ENCODE assay signal across 8 cellular contexts in the genomic region with DNA sequence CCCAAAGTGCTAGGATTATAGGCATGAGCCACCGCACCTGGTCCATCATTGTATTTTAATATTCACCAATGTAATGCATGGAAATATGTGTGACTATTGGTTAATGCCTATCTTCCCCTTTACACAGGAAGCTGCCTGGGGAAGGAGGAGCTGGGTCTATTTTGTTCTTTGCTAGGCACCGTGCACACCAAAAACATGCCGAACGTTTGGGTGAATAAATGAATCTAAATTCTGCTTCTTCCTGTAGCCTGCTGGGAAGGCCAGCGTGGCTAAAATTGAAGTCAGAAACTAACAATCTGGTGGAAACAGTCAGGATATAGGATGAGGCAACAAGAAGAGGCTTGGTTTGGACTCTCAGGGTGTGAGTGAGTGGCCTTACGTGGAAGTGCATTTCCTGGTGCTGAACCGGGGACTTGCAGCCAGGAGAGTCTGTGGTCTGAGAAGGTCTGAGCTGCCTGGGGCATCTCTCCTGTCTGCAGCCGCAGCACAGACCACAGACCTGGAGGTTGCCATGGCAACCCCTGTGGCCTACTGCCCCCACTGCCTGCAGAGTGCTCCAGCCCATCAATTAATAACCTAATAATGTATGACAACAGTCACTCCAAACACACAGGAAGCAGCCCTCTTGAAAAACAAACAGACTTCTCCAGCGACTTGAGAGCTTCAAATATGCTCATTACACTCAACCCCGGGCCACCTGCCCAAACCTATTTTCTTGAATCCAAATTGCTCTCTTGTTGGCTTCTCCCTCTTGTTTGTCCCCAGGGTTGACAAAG.
A peak's percentile ranks its signal among the peaks of the same experiment; 100 is the strongest.
DNase-seq lines count a peak whose midpoint lies in the region; ATAC-seq and TF ChIP-seq lines count a peak whose summit lies in the region.

No MANE protein-coding gene starts in this region.

- peak; percentile 43 to 55 for DNase-seq in NCI-H187 (lab: John Stamatoyannopoulos, UW)
- no peak for DNase-seq in NCI-H187 treated with DMSO at 0.1 percent for 48 hours (lab: John Stamatoyannopoulos, UW)
- peak; percentile 99 for DNase-seq in NCI-H748 (lab: John Stamatoyannopoulos, UW; ENCODE audit: unreplicated experiment)
- no peak for DNase-seq in activated naive CD8-positive, alpha-beta T cell treated with anti-CD3 and anti-CD28 coated beads, Interleukin-2, amount 50 U/mL, for 24 hours
- no peak for DNase-seq in globus pallidus (ENCODE audit: low spot score)

- peak overlapping the region; percentile 78 for H3K27ac Mint-ChIP-seq in activated naive CD8-positive, alpha-beta T cell treated with anti-CD3 and anti-CD28 coated beads, Interleukin-2, amount 50 U/mL, for 24 hours
- H3K27ac Mint-ChIP-seq in nephron = peak overlapping the region; percentile 43 to 84 (median 76)

- peak; percentile 92 for ATAC-seq in GM19467 (IDR thresholded peaks at IDR 0.05; ENCODE audit: unreplicated experiment)
- ATAC-seq in HG03442 (IDR thresholded peaks at IDR 0.05; ENCODE audit: unreplicated experiment) = peak; percentile 75
- no peak for ATAC-seq in activated naive CD8-positive, alpha-beta T cell treated with anti-CD3 and anti-CD28 coated beads, Interleukin-2, amount 50 U/mL, for 24 hours

- TF ChIP-seq CTCF in nephron (IDR thresholded peaks at IDR 0.05; ENCODE audit: unreplicated experiment in 3 of 3) = no peak

- H3K36me3 Mint-ChIP-seq in activated naive CD8-positive, alpha-beta T cell treated with anti-CD3 and anti-CD28 coated beads, Interleukin-2, amount 50 U/mL, for 24 hours (ENCODE audit: low read depth) = peaks cover 10% of the 10 kb centered on the region
- no peaks in the 10 kb centered on the region for H3K36me3 Mint-ChIP-seq in nephron (ENCODE audit: low read depth)

- peaks cover 87% of the 10 kb centered on the region for H3K4me1 Mint-ChIP-seq in activated naive CD8-positive, alpha-beta T cell treated with anti-CD3 and anti-CD28 coated beads, Interleukin-2, amount 50 U/mL, for 24 hours
- peaks cover 7% of the 10 kb centered on the region for H3K4me1 Mint-ChIP-seq in nephron

- peak overlapping the region; percentile 47 for H3K4me3 Mint-ChIP-seq in activated naive CD8-positive, alpha-beta T cell treated with anti-CD3 and anti-CD28 coated beads, Interleukin-2, amount 50 U/mL, for 24 hours
- peak overlapping the region; percentile 33 to 67 (median 58) for H3K4me3 Mint-ChIP-seq in nephron

- H3K9me3 Mint-ChIP-seq in activated naive CD8-positive, alpha-beta T cell treated with anti-CD3 and anti-CD28 coated beads, Interleukin-2, amount 50 U/mL, for 24 hours = peaks cover 5% of the 10 kb centered on the region
- peaks cover 3% of the 10 kb centered on the region for H3K9me3 Mint-ChIP-seq in nephron

- no peaks in the 10 kb centered on the region for H3K27me3 Mint-ChIP-seq in activated naive CD8-positive, alpha-beta T cell treated with anti-CD3 and anti-CD28 coated beads, Interleukin-2, amount 50 U/mL, for 24 hours
- H3K27me3 Mint-ChIP-seq in nephron (ENCODE audit: low read depth) = peaks cover 26% of the 10 kb centered on the region

Comparison
In these comparisons a context has a peak if more than half of its experiments do, and no peak if none do; other contexts are left out.
1. DNase-seq: peak in NCI-H187 (2 of 2) and NCI-H748 (single experiment); none in NCI-H187 treated with DMSO at 0.1 percent for 48 hours (single experiment), activated naive CD8-positive, alpha-beta T cell treated with anti-CD3 and anti-CD28 coated beads, Interleukin-2, amount 50 U/mL, for 24 hours (single experiment) and globus pallidus (single experiment).